In the genomic region with DNA sequence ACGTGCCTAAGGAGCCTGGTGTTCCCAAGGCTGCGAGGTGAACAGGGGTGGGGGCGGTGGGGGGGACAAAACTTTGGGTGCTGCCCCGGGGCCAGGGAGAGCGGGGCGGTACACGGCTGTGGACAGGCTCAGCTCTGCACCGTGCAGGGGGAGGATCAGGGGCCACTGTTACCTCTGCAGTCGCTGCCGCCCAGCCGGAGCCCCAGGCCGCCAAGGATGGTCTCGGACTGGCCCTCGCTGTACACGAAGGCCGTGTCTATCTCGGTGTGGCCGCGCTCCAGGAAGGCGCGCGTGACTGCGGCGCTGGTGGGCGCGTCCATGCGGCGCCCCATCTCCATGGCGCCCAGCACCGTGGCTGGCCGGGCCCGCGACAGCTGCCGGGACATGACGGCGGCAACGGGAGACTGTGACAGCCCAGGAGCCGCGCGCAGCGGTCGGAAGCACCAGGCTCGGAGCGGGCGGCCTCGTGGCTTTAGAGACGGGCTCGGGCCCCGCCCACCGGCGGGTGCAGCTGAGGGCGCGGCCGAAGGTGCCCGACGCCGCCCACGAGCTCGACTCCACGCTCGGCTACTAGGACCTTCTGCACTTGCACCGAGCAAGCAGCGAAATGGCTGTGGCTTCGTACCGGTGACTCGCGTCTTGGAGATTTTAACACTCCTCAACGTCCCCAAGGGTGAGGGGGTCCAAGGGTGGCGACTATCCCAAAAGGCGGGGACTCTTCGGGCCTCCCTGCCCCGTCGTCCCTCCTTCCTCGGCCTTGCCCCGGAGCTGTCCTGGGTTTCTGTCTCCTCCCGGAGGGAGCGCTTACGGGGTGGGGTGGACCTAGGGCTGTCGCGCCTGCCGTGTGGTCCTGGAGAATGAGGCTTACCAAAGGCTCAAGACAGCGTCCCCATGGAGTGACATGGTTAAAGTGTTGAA, we compare ENCODE assay signal across 8 cellular contexts. TPM values are rescaled to one million over a fixed set of nuclear protein-coding genes. Genes with fewer than 3 reads are reported as not detected.
DNase-seq lines count a peak whose midpoint lies in the region; ATAC-seq and TF ChIP-seq lines count a peak whose summit lies in the region.
"Not testable (repeated sequence)": the region's sequence is repeated elsewhere in the genome, so short reads cannot be mapped to it uniquely, and the experiment has no call there.

TSS of gene AKR7A3 (minus strand) at position 447 of the 918 bp plus-strand sequence. CDS start at position 386, 61 bp downstream.

- ATAC-seq in activated CD4-positive, CD25-positive, alpha-beta regulatory T cell treated with anti-CD3 and anti-CD28 coated beads, Interleukin-2, amount 50 U/mL, for 24 hours = peak; percentile 93 to 96
- peak; percentile 96 for ATAC-seq in stimulated activated effector memory CD8-positive, alpha-beta T cell treated with anti-CD3 and anti-CD28 coated beads, Interleukin-12 subunit alpha, Interleukin-12 subunit beta, amount 100 ng/mL, for 72 hours

- H3K9ac ChIP-seq in BLaER1 = 0 out of 2 replicates have a peak within 1 kb of the TSS, but pooled peaks have one; percentile 29

- H3K36me3 ChIP-seq in BLaER1 = not testable (repeated sequence)

- H3K27ac ChIP-seq in BLaER1 = not testable (repeated sequence)

- TF ChIP-seq CTCF in progenitor cell of endocrine pancreas (IDR thresholded peaks at IDR 0.05; ENCODE audit: unreplicated experiment) = not testable (repeated sequence)

- not testable (repeated sequence) for H3K27ac Mint-ChIP-seq in activated naive CD8-positive, alpha-beta T cell; stimulated activated effector memory CD8-positive, alpha-beta T cell treated with anti-CD3 and anti-CD28 coated beads, Interleukin-12 subunit alpha, Interleukin-12 subunit beta, amount 100 ng/mL, for 72 hours
- peak within 1 kb of the TSS; percentile 33 for H3K27ac Mint-ChIP-seq in progenitor cell of endocrine pancreas

- peak; percentile 65 for DNase-seq in LoVo (ENCODE audit: low spot score)
- peak; percentile 49 for DNase-seq in epidermal melanocyte (ENCODE audit: insufficient read length, low spot score)
- DNase-seq in islet precursor cell = peak; percentile 74
- DNase-seq in progenitor cell of endocrine pancreas (ENCODE audit: low spot score, unreplicated experiment) = not testable (repeated sequence)
- peak; percentile 42 to 59 for DNase-seq in stimulated activated effector memory CD8-positive, alpha-beta T cell treated with anti-CD3 and anti-CD28 coated beads, Interleukin-12 subunit alpha, Interleukin-12 subunit beta, amount 100 ng/mL, for 72 hours (ENCODE audit: low spot score in 2 of 2)

- peaks cover 12% of the 10 kb centered on the region for H3K36me3 Mint-ChIP-seq in activated naive CD8-positive, alpha-beta T cell
- H3K36me3 Mint-ChIP-seq in progenitor cell of endocrine pancreas (ENCODE audit: insufficient read depth) = peaks cover 12% of the 10 kb centered on the region
- H3K36me3 Mint-ChIP-seq in stimulated activated effector memory CD8-positive, alpha-beta T cell treated with anti-CD3 and anti-CD28 coated beads, Interleukin-12 subunit alpha, Interleukin-12 subunit beta, amount 100 ng/mL, for 72 hours = not testable (repeated sequence)

- not testable (repeated sequence) for H4K20me1 ChIP-seq in BLaER1

- not testable (repeated sequence) for H3K9me3 Mint-ChIP-seq in activated naive CD8-positive, alpha-beta T cell (ENCODE audit: low read depth); progenitor cell of endocrine pancreas (ENCODE audit: low read depth); stimulated activated effector memory CD8-positive, alpha-beta T cell treated with anti-CD3 and anti-CD28 coated beads, Interleukin-12 subunit alpha, Interleukin-12 subunit beta, amount 100 ng/mL, for 72 hours

- peak within 1 kb of the TSS; percentile 53 for H3K4me3 ChIP-seq in BLaER1

- H3K4me1 Mint-ChIP-seq in activated naive CD8-positive, alpha-beta T cell (ENCODE audit: low read depth); progenitor cell of endocrine pancreas (ENCODE audit: low read depth): not testable (repeated sequence)
- H3K4me1 Mint-ChIP-seq in stimulated activated effector memory CD8-positive, alpha-beta T cell treated with anti-CD3 and anti-CD28 coated beads, Interleukin-12 subunit alpha, Interleukin-12 subunit beta, amount 100 ng/mL, for 72 hours = peaks cover 12% of the 10 kb centered on the region

- peak within 1 kb of the TSS; percentile 77 for H3K4me3 Mint-ChIP-seq in activated naive CD8-positive, alpha-beta T cell
- H3K4me3 Mint-ChIP-seq in progenitor cell of endocrine pancreas (ENCODE audit: low read depth) = peak within 1 kb of the TSS; percentile 53
- H3K4me3 Mint-ChIP-seq in stimulated activated effector memory CD8-positive, alpha-beta T cell treated with anti-CD3 and anti-CD28 coated beads, Interleukin-12 subunit alpha, Interleukin-12 subunit beta, amount 100 ng/mL, for 72 hours = peak within 1 kb of the TSS; percentile 65

- not testable (repeated sequence) for H3K27me3 Mint-ChIP-seq in activated naive CD8-positive, alpha-beta T cell
- peaks cover 26% of the 10 kb centered on the region for H3K27me3 Mint-ChIP-seq in progenitor cell of endocrine pancreas

- peaks cover 16% of the 10 kb centered on the region for H3K9me3 ChIP-seq in BLaER1

- peaks cover 10% of the 10 kb centered on the region for H3K4me1 ChIP-seq in BLaER1

- peak within 1 kb of the TSS; percentile 85 for H3K4me2 ChIP-seq in BLaER1

- not testable (repeated sequence) for H3K27me3 ChIP-seq in BLaER1

RNA-seq across cellular contexts. Expression of gene AKR7A3, which starts in this region (rescaled TPM):
- total RNA-seq in progenitor cell of endocrine pancreas = 2.1 and 2.7 TPM in 2 replicates
